In genomic region chr6:109963598-109964170, GRCh38 we compare ENCODE assay signal across 17 cellular contexts. TPM values are rescaled to one million over a fixed set of nuclear protein-coding genes. Genes with fewer than 3 reads are reported as not detected.
DNase-seq lines count a peak whose midpoint lies in the region; ATAC-seq and TF ChIP-seq lines count a peak whose summit lies in the region.
"Had no signal": no experiment of that assay in that cellular context is flagged by ENCODE, and none has a peak within 500 bp of the region (broad histone marks: within the 10 kb centered on the region; RNA-seq: fewer than 3 reads in every experiment).

No MANE protein-coding gene starts in this region.

- TF ChIP-seq POLR2A in HCT116 (IDR thresholded peaks at IDR 0.05; ENCODE audit: borderline replicate concordance, extremely low read depth, insufficient read depth, insufficient read length), result no peak

- H3K4me3 ChIP-seq in HCT116 (replicated peaks in 1 of 2; ENCODE audit: low read depth in 1 of 2, low read length in 2 of 2) (no peak overlapping the region), RWPE2 (ENCODE audit: severe bottlenecking) (no peak overlapping the region)
- H3K4me3 ChIP-seq: A549, GM12878 had no signal

- H2AFZ ChIP-seq in HCT116 (ENCODE audit: low read depth, low read length, poor library complexity, severe bottlenecking), result no peak overlapping the region

- no peaks in the 10 kb centered on the region for H3K79me2 ChIP-seq in HCT116 (ENCODE audit: insufficient read depth, low read length)

- H4K20me1 ChIP-seq in HCT116 (ENCODE audit: insufficient read depth), result no peaks in the 10 kb centered on the region

- TF ChIP-seq CTCF in HCT116 (IDR thresholded peaks at IDR 0.05 in 2 of 3, conservative IDR thresholded peaks at IDR 0.05 in 1 of 3; ENCODE audit: borderline replicate concordance in 1 of 3, insufficient read depth in 1 of 3, low read depth in 2 of 3, low read length in 2 of 3) (0 out of 6 replicates have a peak, but pooled peaks of 1 of the 3 experiments have one; percentile 15), RWPE2 (IDR thresholded peaks at IDR 0.05; ENCODE audit: poor library complexity, severe bottlenecking) (no peak)

- H3K9me2 ChIP-seq in HCT116 (ENCODE audit: insufficient read depth), result no peaks in the 10 kb centered on the region

- CTCF ChIA-PET in HCT116 (lab: Charles Lee), result no interaction called here

- no peaks in the 10 kb centered on the region for H3K36me3 ChIP-seq in HCT116 (ENCODE audit: control insufficient read depth in 1 of 2, insufficient read depth in 2 of 2, low read length in 2 of 2)
- no peaks in the 10 kb centered on the region for H3K36me3 ChIP-seq in RWPE2 (ENCODE audit: low read depth)

- no peaks in the 10 kb centered on the region for H3K27me3 ChIP-seq in HCT116 (ENCODE audit: insufficient read depth, low read length)
- H3K27me3 ChIP-seq in RWPE2 (ENCODE audit: insufficient read depth, poor library complexity, severe bottlenecking), result no peaks in the 10 kb centered on the region

- RAD21 ChIA-PET in HCT116 (lab: Charles Lee; ENCODE audit: low non-redundant PET in 1 of 2, low total read pairs in 2 of 2, uncharacterized antibody in 2 of 2, unreplicated experiment in 2 of 2), result no interaction called here

- no peak overlapping the region for H3K4me2 ChIP-seq in HCT116 (ENCODE audit: low read length)
- H3K4me2 ChIP-seq: A549 had no signal

- H3K4me1 ChIP-seq in HCT116 (ENCODE audit: control insufficient read depth in 1 of 2, insufficient read depth in 2 of 2, low read length in 2 of 2) (peaks cover 23 to 33% of the 10 kb centered on the region in 2 experiments), RWPE2 (ENCODE audit: insufficient read depth, poor library complexity, severe bottlenecking) (peaks cover 28% of the 10 kb centered on the region)
- H3K4me1 ChIP-seq: A549 had no signal

- peak; percentile 18 for DNase-seq in HCT116 (ENCODE audit: low read depth, low spot score)
- DNase-seq in RWPE2 (ENCODE audit: low spot score), result peak; percentile 71
- DNase-seq in NOMO-1 treated with dmso at 0.1 percent for 144 hours (lab: John Stamatoyannopoulos, UW; ENCODE audit: unreplicated experiment), result no peak
- no peak for DNase-seq in NCI-H526 (lab: John Stamatoyannopoulos, UW)
- DNase-seq in NCI-H446 (lab: John Stamatoyannopoulos, UW), result no peak
- DNase-seq: CD8-positive, alpha-beta T cell; COR-L47; DMS153 had no signal

- H3K9ac ChIP-seq in HCT116 (ENCODE audit: low read length), result no peak overlapping the region

- POLR2A ChIA-PET in HCT116 (lab: Charles Lee), result no interaction called here

- no peak overlapping the region for H3K27ac ChIP-seq in HCT116 (ENCODE audit: low read depth, low read length)
- peak overlapping the region; percentile 88 for H3K27ac ChIP-seq in RWPE2 (ENCODE audit: poor library complexity, severe bottlenecking)
- H3K27ac ChIP-seq: A549 had no signal

- intact Hi-C loops in HCT116 (cut with micrococcal nuclease), result no loop called here

- BruUV-seq in HCT116 (replicated peaks; lab: Mats Ljungman, UMichigan), result no TSS peak

- no peak for TF ChIP-seq RAD21 in HCT116 (IDR thresholded peaks at IDR 0.05; ENCODE audit: low read depth)

- ATAC-seq in HCT116, result no peak
- peak; percentile 29; the same call in 2 of the 3 replicates for ATAC-seq in RWPE2 (ENCODE audit: low read depth)
- ATAC-seq in esophagus mucosa, result peak; percentile 89
- ATAC-seq: A549; CD8-positive, alpha-beta T cell; GM12878 had no signal

- no peaks in the 10 kb centered on the region for H3K9me3 ChIP-seq in HCT116 (ENCODE audit: control insufficient read depth in 1 of 2, insufficient read depth in 1 of 2, low read depth in 1 of 2, low read length in 2 of 2)
- H3K9me3 ChIP-seq in RWPE2 (ENCODE audit: severe bottlenecking), result peaks cover 3% of the 10 kb centered on the region
- H3K9me3 ChIP-seq: A549 had no signal

TF ChIP-seq in HCT116, 20 proteins besides CTCF, POLR2A, EP300 and RAD21:
- TF ChIP-seq CEBPB (IDR thresholded peaks at IDR 0.05; ENCODE audit: low read depth) (peak; percentile 61; the same call in 1 of the 2 replicates), CBX3 (IDR thresholded peaks at IDR 0.05; ENCODE audit: low read depth) (peak; percentile 80; the same call in 1 of the 2 replicates), EGR1 (IDR thresholded peaks at IDR 0.05; ENCODE audit: low read depth) (no peak), TCF7L2 (IDR thresholded peaks at IDR 0.05; ENCODE audit: borderline replicate concordance, extremely low read depth, insufficient read depth, insufficient read length) (no peak), EZH2 (IDR thresholded peaks at IDR 0.05) (no peak)

RNA-seq across cellular contexts. Expression of gene GPR6, which starts 14.4 kb away (rescaled TPM):
- total RNA-seq in HCT116 (2021; ENCODE audit: unreplicated experiment), result not detected
- polyA plus RNA-seq in HCT116 (2012), result not detected in 2 replicates
- total RNA-seq in esophagus mucosa, result not detected
- total RNA-seq: CD8-positive, alpha-beta T cell; G401; GM12878; HT1080 had no signal
- polyA plus RNA-seq: A549, AG04450, BJ, CD14-positive monocyte, GM12878, IgD-negative memory B cell had no signal

Comparison
In these comparisons a context has a peak if more than half of its experiments do, and no peak if none do; other contexts are left out.
1. DNase-seq: peak in HCT116 (single experiment) and RWPE2 (single experiment); none in NOMO-1 treated with dmso at 0.1 percent for 144 hours (single experiment), NCI-H526 (0 of 2) and NCI-H446 (0 of 2).